Comparison of ENCODE assay signal across 9 cellular contexts in genomic region chr21:25562660-25563059, GRCh38. TPM values are rescaled to one million over a fixed set of nuclear protein-coding genes. Genes with fewer than 3 reads are reported as not detected.
A peak's percentile ranks its signal among the peaks of the same experiment; 100 is the strongest.
DNase-seq lines count a peak whose midpoint lies in the region; ATAC-seq, FAIRE-seq and TF ChIP-seq lines count a peak whose summit lies in the region.
"Had no signal": no experiment of that assay in that cellular context is flagged by ENCODE, and none has a peak within 500 bp of the region (broad histone marks: within the 10 kb centered on the region; RNA-seq: fewer than 3 reads in every experiment).

No MANE protein-coding gene starts in this region.

- H3K79me1 ChIP-seq in mesendoderm (ENCODE audit: low read length) = no peaks in the 10 kb centered on the region

- POLR2A ChIA-PET in HepG2 (lab: Yijun Ruan, JAX) = no interaction called here

- BruUV-seq in HepG2 (replicated peaks; lab: Mats Ljungman, UMichigan) = no TSS peak

- H3K4me3 ChIP-seq in right lobe of liver (peak overlapping the region; percentile 33 to 46 (median 33)), HepG2 (replicated peaks in 1 of 3; ENCODE audit: insufficient read depth in 1 of 3, low read depth in 2 of 3, low read length in 3 of 3) (no peak overlapping the region), ascending aorta (peak overlapping the region; percentile 65 to 86), mesendoderm (ENCODE audit: low read length) (no peak overlapping the region), aorta (ENCODE audit: low read length in 2 of 2) (peak overlapping the region; percentile 59 to 64), gastroesophageal sphincter (peak overlapping the region in 1 of 2 donors; percentile 60)

- intact Hi-C loops in right lobe of liver (cut with DNase I) = no loop called here
- intact Hi-C loops in HepG2 (cut with micrococcal nuclease; ENCODE audit: unreplicated experiment) = no loop called here
- intact Hi-C loops in ascending aorta (cut with DNase I) = loop anchor here (2.0 to 10.0 kb wide), 3 partner anchors 45 to 172 kb away; partner anchors contain the start of genes ATP5PF, GABPA and MRPL39
- intact Hi-C loops in aorta (cut with DNase I) = loop anchor here in 1 of 2 donors (5.0 kb wide), 1 partner anchor 110 kb away; no protein-coding TSS in a partner anchor

- no peak overlapping the region for H2AFZ ChIP-seq in HepG2 (ENCODE audit: low read length)

- FAIRE-seq in HepG2 (lab: Jason Lieb, UNC) = no peak

- TF ChIP-seq POLR2A in right lobe of liver (IDR thresholded peaks at IDR 0.05) = no peak
- TF ChIP-seq POLR2A in HepG2 (IDR thresholded peaks at IDR 0.05; ENCODE audit: insufficient read depth in 1 of 2, low read depth in 2 of 2, low read length in 2 of 2) = no peak
- no peak for TF ChIP-seq POLR2A in gastroesophageal sphincter (IDR thresholded peaks at IDR 0.05)

- no peak overlapping the region for H4K5ac ChIP-seq in mesendoderm (ENCODE audit: low read length)

- no peak overlapping the region for H3K4me2 ChIP-seq in HepG2 (ENCODE audit: low read depth, low read length)
- H3K4me2 ChIP-seq in mesendoderm (ENCODE audit: low read length) = peak overlapping the region; percentile 79

- no peak overlapping the region for H4K8ac ChIP-seq in mesendoderm (ENCODE audit: low read depth, low read length)

- no peak overlapping the region for H2BK5ac ChIP-seq in mesendoderm (ENCODE audit: low read length)

- TF ChIP-seq EP300 in HepG2 (IDR thresholded peaks at IDR 0.05; ENCODE audit: low read depth in 2 of 2, low read length in 2 of 2) (no peak), HepG2 (CRISPR knock-in tag; IDR thresholded peaks at IDR 0.05; ENCODE audit: borderline replicate concordance) (no peak), gastroesophageal sphincter (IDR thresholded peaks at IDR 0.05) (no peak)

- CTCF ChIA-PET in HepG2 (lab: Yijun Ruan, JAX; ENCODE audit: low intra/inter-chr PET ratio, low total read pairs) = no interaction called here

- no peaks in the 10 kb centered on the region for H3K9me3 ChIP-seq in right lobe of liver
- H3K9me3 ChIP-seq in HepG2 (ENCODE audit: low read length) = no peaks in the 10 kb centered on the region
- no peaks in the 10 kb centered on the region for H3K9me3 ChIP-seq in ascending aorta
- no peaks in the 10 kb centered on the region for H3K9me3 ChIP-seq in aorta (ENCODE audit: control insufficient read depth, low read length)
- H3K9me3 ChIP-seq in gastroesophageal sphincter = no peaks in the 10 kb centered on the region

- ATAC-seq in right lobe of liver (no peak), HepG2 (no peak), aorta (ENCODE audit: low FRiP score) (no peak), gastroesophageal sphincter (no peak)

- no peak overlapping the region for H2AK5ac ChIP-seq in mesendoderm (ENCODE audit: low read length)

- H2BK15ac ChIP-seq in mesendoderm (replicated peaks; ENCODE audit: low read depth) = no peak overlapping the region

- H2BK120ac ChIP-seq in mesendoderm (ENCODE audit: low read depth, low read length) = no peak overlapping the region

- no peaks in the 10 kb centered on the region for H3K36me3 ChIP-seq in right lobe of liver
- H3K36me3 ChIP-seq in HepG2 (replicated peaks in 1 of 2; ENCODE audit: control insufficient read depth in 1 of 2, insufficient read depth in 2 of 2, low read length in 2 of 2) = peaks cover 2 to 5% of the 10 kb centered on the region in 2 experiments; a peak in 1 of 5 replicates
- no peaks in the 10 kb centered on the region for H3K36me3 ChIP-seq in ascending aorta
- H3K36me3 ChIP-seq in mesendoderm (ENCODE audit: control insufficient read depth, insufficient read depth, low read length) = no peaks in the 10 kb centered on the region
- H3K36me3 ChIP-seq in aorta (ENCODE audit: control insufficient read depth in 1 of 2, insufficient read depth in 2 of 2, low read length in 1 of 2) = peaks cover 0 to 4% of the 10 kb centered on the region in 2 donors
- peaks cover 0 to 28% of the 10 kb centered on the region in 2 donors for H3K36me3 ChIP-seq in gastroesophageal sphincter

- WGBS in right lobe of liver (ENCODE audit: insufficient coverage, low coverage, low lambda C conversion rate, missing lambda C conversion rate) = 59% methylated on average over 10 of the region's 10 CpGs
- WGBS in HepG2 (ENCODE audit: low lambda C conversion rate) = 92% methylated on average over 10 of the region's 10 CpGs
- WGBS in mesendoderm (ENCODE audit: extremely low coverage, insufficient coverage, low lambda C conversion rate) = no CpG with 5 or more reads among the region's 10 CpGs
- 22 to 38% methylated on average over 10 of the region's 10 CpGs for WGBS in aorta, 2 donors
- 54 to 70% methylated on average over 7 to 10 of the region's 10 CpGs for WGBS in gastroesophageal sphincter (ENCODE audit: low coverage in 1 of 2), 2 donors

- H3K4me1 ChIP-seq in right lobe of liver (peaks cover 0 to 8% (median 0%) of the 10 kb centered on the region in 4 donors), HepG2 (ENCODE audit: insufficient read depth, low read length) (peaks cover 10% of the 10 kb centered on the region), ascending aorta (peaks cover 0 to 4% of the 10 kb centered on the region in 2 donors), mesendoderm (ENCODE audit: control insufficient read depth, low read depth, low read length) (no peaks in the 10 kb centered on the region), aorta (ENCODE audit: control insufficient read depth in 1 of 2, insufficient read depth in 2 of 2, low read length in 2 of 2) (peaks cover 3 to 7% of the 10 kb centered on the region in 2 donors), gastroesophageal sphincter (peaks cover 0 to 9% (median 0%) of the 10 kb centered on the region in 3 donors)

- no peaks in the 10 kb centered on the region for H4K20me1 ChIP-seq in HepG2 (ENCODE audit: insufficient read depth, low read length)

- H3K4ac ChIP-seq in mesendoderm (ENCODE audit: low read depth, low read length) = no peak overlapping the region

- in situ Hi-C loops in HepG2 (cut with HindIII; ENCODE audit: extremely low pct_ligation_motif_present, low pct_unique_long_range_greater_than_20kb) = no loop called here

- H3K23ac ChIP-seq in mesendoderm (ENCODE audit: low read length) = no peak overlapping the region

- H3K56ac ChIP-seq in mesendoderm (ENCODE audit: low read length) = peak overlapping the region; percentile 93

- DNase-seq in right lobe of liver (no peak), HepG2 (ENCODE audit: low spot score) (no peak), ascending aorta (ENCODE audit: low spot score in 2 of 2) (no peak), mesendoderm (no peak), aorta (no peak), NCI-H2029 (lab: John Stamatoyannopoulos, UW) (no peak), SHP77 treated with DMSO at 0.1 percent for 48 hours (lab: John Stamatoyannopoulos, UW) (no peak)
- DNase-seq: NCI-H1436 treated with DMSO at 0.1 percent for 48 hours had no signal

- no peaks in the 10 kb centered on the region for H3K79me2 ChIP-seq in HepG2 (ENCODE audit: insufficient read depth, low read length)
- no peaks in the 10 kb centered on the region for H3K79me2 ChIP-seq in mesendoderm (ENCODE audit: control insufficient read depth, insufficient read depth, low read length)

- no peaks in the 10 kb centered on the region for H3K27me3 ChIP-seq in right lobe of liver
- H3K27me3 ChIP-seq in HepG2 (ENCODE audit: control insufficient read depth in 1 of 2, insufficient read depth in 2 of 2, low read length in 2 of 2) = no peaks in the 10 kb centered on the region
- H3K27me3 ChIP-seq in ascending aorta = no peaks in the 10 kb centered on the region
- no peaks in the 10 kb centered on the region for H3K27me3 ChIP-seq in mesendoderm (ENCODE audit: insufficient read depth, low read length, poor library complexity)
- H3K27me3 ChIP-seq in aorta (ENCODE audit: control insufficient read depth in 1 of 2, insufficient read depth in 2 of 2, low read length in 1 of 2) = no peaks in the 10 kb centered on the region
- no peaks in the 10 kb centered on the region for H3K27me3 ChIP-seq in gastroesophageal sphincter

- TF ChIP-seq CTCF in right lobe of liver (IDR thresholded peaks at IDR 0.05) = no peak
- no peak for TF ChIP-seq CTCF in HepG2 (CRISPR knock-in tag; IDR thresholded peaks at IDR 0.05)
- no peak for TF ChIP-seq CTCF in ascending aorta (IDR thresholded peaks at IDR 0.05)
- no peak for TF ChIP-seq CTCF in gastroesophageal sphincter (IDR thresholded peaks at IDR 0.05)

- H3K9ac ChIP-seq in HepG2 (ENCODE audit: insufficient read depth, low read depth, low read length) (no peak overlapping the region), mesendoderm (ENCODE audit: low read length) (no peak overlapping the region)

- no peak for TF ChIP-seq RAD21 in HepG2 (CRISPR knock-in tag; IDR thresholded peaks at IDR 0.05)

- H3K27ac ChIP-seq in right lobe of liver (peak overlapping the region in 1 of 3 donors; percentile 53), HepG2 (ENCODE audit: extremely low read length, insufficient read depth, low read length) (no peak overlapping the region), ascending aorta (peak overlapping the region; percentile 83 to 91), mesendoderm (ENCODE audit: low read depth, low read length) (no peak overlapping the region), aorta (ENCODE audit: low read depth in 1 of 2, low read length in 2 of 2) (peak overlapping the region in 1 of 2 donors; percentile 14), gastroesophageal sphincter (peak overlapping the region in 1 of 4 donors; percentile 69)

- peak overlapping the region; percentile 4 for H3K18ac ChIP-seq in mesendoderm (ENCODE audit: low read length)

RNA-seq across cellular contexts. Expression of gene MRPL39, which starts 44.6 kb away (rescaled TPM):
- 10 to 100 TPM; 18.4 to 23.8 (median 19.5) TPM for total RNA-seq in right lobe of liver
- total RNA-seq in HepG2 (2016; rRNA removed; fragmentation: Illumina TruSeq; extraction: Trizol) = 91.2 and 141 TPM in 2 replicates
- 11.9 and 12.5 TPM in 2 replicates for total RNA-seq in HepG2 (2016; cell fraction: cytosol; rRNA removed; fragmentation: Illumina TruSeq; extraction: Trizol; ENCODE audit: low read depth)
- total RNA-seq in HepG2 (2016; cell fraction: insoluble cytoplasmic fraction; rRNA removed; fragmentation: Illumina TruSeq; extraction: Trizol) = 88.8 and 142 TPM in 2 replicates
- 14.3 and 18.5 TPM in 2 replicates for total RNA-seq in HepG2 (2016; cell fraction: membrane; rRNA removed; fragmentation: Illumina TruSeq; extraction: Trizol)
- 33.8 and 40.4 TPM in 2 replicates for total RNA-seq in HepG2 (2016; cell fraction: nucleus; rRNA removed; fragmentation: Illumina TruSeq; extraction: Trizol)
- 19.8 and 29.1 TPM in 2 replicates for polyA plus RNA-seq in HepG2 (2011; rRNA removed)
- polyA plus RNA-seq in HepG2 (2011; cell fraction: cytosol; rRNA removed) = 11.8 and 15.2 TPM in 2 replicates
- 4.5 and 5.4 TPM in 2 replicates for polyA plus RNA-seq in HepG2 (2011; cell fraction: nucleus; rRNA removed)
- 27.8 and 42.6 TPM in 2 replicates for polyA plus RNA-seq in HepG2 (2012)
- polyA plus RNA-seq in HepG2 (2016; cell fraction: cytosol; fragmentation: Illumina TruSeq; extraction: Trizol; ENCODE audit: low read depth) = 7.7 and 8.7 TPM in 2 replicates
- 109 and 121 TPM in 2 replicates for polyA plus RNA-seq in HepG2 (2016; cell fraction: insoluble cytoplasmic fraction; fragmentation: Illumina TruSeq; extraction: Trizol; ENCODE audit: low read depth)
- 9.3 and 12.6 TPM in 2 replicates for polyA plus RNA-seq in HepG2 (2016; cell fraction: membrane; fragmentation: Illumina TruSeq; extraction: Trizol; ENCODE audit: low read depth)
- polyA plus RNA-seq in HepG2 (2016; cell fraction: nucleus; fragmentation: Illumina TruSeq; extraction: Trizol; ENCODE audit: insufficient read depth, low read depth) = 31.3 and 36.3 TPM in 2 replicates
- 5.1 and 12.3 TPM in 2 replicates for polyA minus RNA-seq in HepG2 (2011; rRNA and poly(A)+ RNA removed; ENCODE audit: low replicate concordance)
- polyA minus RNA-seq in HepG2 (2011; cell fraction: cytosol; rRNA and poly(A)+ RNA removed) = 11.0 and 11.9 TPM in 2 replicates
- polyA minus RNA-seq in HepG2 (2011; cell fraction: nucleus; rRNA and poly(A)+ RNA removed) = 23.2 and 30.5 TPM in 2 replicates
- 26.1 TPM for total RNA-seq in ascending aorta
- 64.6 TPM for polyA plus RNA-seq in mesendoderm (2013, experiment 1 of 2)
- polyA plus RNA-seq in mesendoderm (2013, experiment 2 of 2) = 62.7 TPM
- 10 to 100 TPM; 15.8 to 16.8 TPM for total RNA-seq in aorta
- polyA plus RNA-seq in aorta = 10 to 100 TPM; 19.6 to 30.3 TPM
- 10 to 100 TPM; 17.0 to 37.4 (median 25.4) TPM for total RNA-seq in gastroesophageal sphincter

Comparison
In these comparisons a context has a peak if more than half of its experiments do, and no peak if none do; other contexts are left out.
1. H3K4me3 ChIP-seq: peak in right lobe of liver (3 of 3), ascending aorta (2 of 2) and aorta (2 of 2); none in HepG2 (0 of 3) and mesendoderm (single experiment).
2. H3K27ac ChIP-seq: peak in ascending aorta (2 of 2); none in HepG2 (single experiment) and mesendoderm (single experiment).